Comparison of ENCODE assay signal across 9 cellular contexts in genomic region chr7:151076863-151077704, GRCh38. TPM values are rescaled to one million over a fixed set of nuclear protein-coding genes. Genes with fewer than 3 reads are reported as not detected.
DNase-seq lines count a peak whose midpoint lies in the region; ATAC-seq, FAIRE-seq and TF ChIP-seq lines count a peak whose summit lies in the region.
"Had no signal": no experiment of that assay in that cellular context is flagged by ENCODE, and none has a peak within 500 bp of the region (broad histone marks: within the 10 kb centered on the region; RNA-seq: fewer than 3 reads in every experiment).

No MANE protein-coding gene starts in this region.

- ATAC-seq in WTC11, result peak; percentile 47
- no peak for ATAC-seq in HG03025 (IDR thresholded peaks at IDR 0.05; ENCODE audit: low FRiP score, unreplicated experiment)
- ATAC-seq in natural killer cell, result no peak
- no peak for ATAC-seq in gastroesophageal sphincter

- no peak for TF ChIP-seq EP300 in gastroesophageal sphincter (IDR thresholded peaks at IDR 0.05)

- H3K27ac ChIP-seq in keratinocyte (ENCODE audit: control insufficient read depth, insufficient read depth, low read length) (no peak overlapping the region), gastroesophageal sphincter (peak overlapping the region in 2 of 4 donors; percentile 15 to 36)

- peaks cover 20% of the 10 kb centered on the region for H3K36me3 Mint-ChIP-seq in WTC11
- H3K36me3 Mint-ChIP-seq in natural killer cell, result no peaks in the 10 kb centered on the region

- TF ChIP-seq CTCF in AG09309 (IDR thresholded peaks at IDR 0.05; ENCODE audit: control insufficient read depth, insufficient read depth, low read depth, low read length, missing control alignments) (peak; percentile 56), GM12872 (IDR thresholded peaks at IDR 0.05; ENCODE audit: insufficient read depth, low read depth, low read length) (peak; percentile 35; the same call in 2 of the 3 replicates), WTC11 (IDR thresholded peaks at IDR 0.05) (peak; percentile 45; the same call in 1 of the 2 replicates), keratinocyte (optimal IDR thresholded peaks at IDR 0.05 in 1 of 3, IDR thresholded peaks at IDR 0.05 in 1 of 3, conservative IDR thresholded peaks at IDR 0.05 in 1 of 3; ENCODE audit: extremely low read depth in 1 of 3, insufficient read depth in 2 of 3, low read length in 3 of 3) (peak in 2 of 3 experiments; percentile 35), natural killer cell (IDR thresholded peaks at IDR 0.05) (no peak), gastroesophageal sphincter (IDR thresholded peaks at IDR 0.05) (no peak)

- peaks cover 16% of the 10 kb centered on the region for H3K4me1 ChIP-seq in keratinocyte (ENCODE audit: control insufficient read depth, extremely low read depth, insufficient read depth, low read length)
- H3K4me1 ChIP-seq in gastroesophageal sphincter, result peaks cover 3 to 52% (median 24%) of the 10 kb centered on the region in 3 donors

- dilution Hi-C loops in keratinocyte (cut with MboI; ENCODE audit: extremely low pct_ligation_motif_present, low sequenced_read_pairs), result no loop called here

- no peak overlapping the region for H3K4me3 Mint-ChIP-seq in WTC11
- no peak overlapping the region for H3K4me3 Mint-ChIP-seq in natural killer cell

- H3K27me3 Mint-ChIP-seq in WTC11 (ENCODE audit: low read depth) (no peaks in the 10 kb centered on the region), natural killer cell (ENCODE audit: low read depth in 2 of 2) (no peaks in the 10 kb centered on the region)
- H3K27me3 Mint-ChIP-seq: activated naive CD8-positive, alpha-beta T cell treated with anti-CD3 and anti-CD28 coated beads, Interleukin-2, amount 10 ng/mL, durations not matched to agents 7 days and 5 days had no signal

- H4K20me1 ChIP-seq in keratinocyte (ENCODE audit: control insufficient read depth, extremely low read depth, insufficient read depth, low read length), result peaks cover 2% of the 10 kb centered on the region

- POLR2A ChIA-PET in WTC11 (lab: Charles Lee), result interaction anchor here (0.6 to 2.2 kb wide), 4 partner anchors 12 to 47 kb away, joined by 3 to 13 read pairs (median 4); no protein-coding TSS in a partner anchor

- no peak overlapping the region for H3K27ac Mint-ChIP-seq in WTC11
- H3K27ac Mint-ChIP-seq in natural killer cell, result no peak overlapping the region

- DNase-seq in AG09309 (ENCODE audit: low read depth) (no peak), WTC11 (ENCODE audit: low spot score) (peak; percentile 83), keratinocyte (ENCODE audit: low read depth, low spot score) (no peak), natural killer cell (no peak), NCI-H1092 (lab: John Stamatoyannopoulos, UW) (no peak)
- DNase-seq: activated naive CD8-positive, alpha-beta T cell treated with anti-CD3 and anti-CD28 coated beads, Interleukin-2, amount 10 ng/mL, durations not matched to agents 7 days and 5 days had no signal

- no peak overlapping the region for H3K4me3 ChIP-seq in AG09309 (ENCODE audit: control insufficient read depth, low read depth, low read length)
- H3K4me3 ChIP-seq in keratinocyte (ENCODE audit: control insufficient read depth in 2 of 3, extremely low read depth in 1 of 3, insufficient read depth in 2 of 3, low read depth in 1 of 3, low read length in 3 of 3), result no peak overlapping the region
- no peak overlapping the region for H3K4me3 ChIP-seq in gastroesophageal sphincter

- WGBS in gastroesophageal sphincter (ENCODE audit: low coverage in 1 of 2), 2 donors, result no CpG with 5 or more reads among the region's 33 CpGs

- peaks cover 21% of the 10 kb centered on the region for H3K79me2 ChIP-seq in keratinocyte (ENCODE audit: control insufficient read depth, insufficient read depth, low read length)

- no peak overlapping the region for H3K9ac ChIP-seq in keratinocyte (ENCODE audit: control insufficient read depth, extremely low read depth, insufficient read depth, low read length)

- TF ChIP-seq POLR2A in gastroesophageal sphincter (IDR thresholded peaks at IDR 0.05), result no peak

- H3K36me3 ChIP-seq in keratinocyte (ENCODE audit: control insufficient read depth in 2 of 2, extremely low read depth in 1 of 2, insufficient read depth in 2 of 2, low read length in 2 of 2) (peaks cover 23 to 26% of the 10 kb centered on the region in 2 experiments), gastroesophageal sphincter (peaks cover 0 to 57% of the 10 kb centered on the region in 2 donors)

- H3K27me3 ChIP-seq in keratinocyte (ENCODE audit: control insufficient read depth, extremely low read depth, insufficient read depth, low read length), result no peaks in the 10 kb centered on the region
- H3K27me3 ChIP-seq in gastroesophageal sphincter, result no peaks in the 10 kb centered on the region

- no peaks in the 10 kb centered on the region for H3K9me3 Mint-ChIP-seq in WTC11
- no peaks in the 10 kb centered on the region for H3K9me3 Mint-ChIP-seq in natural killer cell
- H3K9me3 Mint-ChIP-seq: activated naive CD8-positive, alpha-beta T cell treated with anti-CD3 and anti-CD28 coated beads, Interleukin-2, amount 10 ng/mL, durations not matched to agents 7 days and 5 days had no signal

- H3K9me3 ChIP-seq in keratinocyte (ENCODE audit: control insufficient read depth, low read depth, low read length) (no peaks in the 10 kb centered on the region), gastroesophageal sphincter (no peaks in the 10 kb centered on the region)

- peaks cover 32% of the 10 kb centered on the region for H3K4me1 Mint-ChIP-seq in WTC11
- peaks cover 5 to 24% of the 10 kb centered on the region in 2 donors for H3K4me1 Mint-ChIP-seq in natural killer cell

- FAIRE-seq in keratinocyte (lab: Jason Lieb, UNC), result no peak

- H3K9me1 ChIP-seq in keratinocyte (ENCODE audit: control insufficient read depth, extremely low read depth, insufficient read depth, low read length), result no peaks in the 10 kb centered on the region

- CTCF ChIA-PET in WTC11 (lab: Charles Lee), result interaction anchor here (0.6 to 4.8 kb wide), 17 partner anchors 8 to 91 kb away, joined by 3 to 64 read pairs (median 4); partner anchors contain the start of genes ABCB8 and AGAP3

- intact Hi-C loops in natural killer cell (cut with micrococcal nuclease), result no loop called here

- H3K4me2 ChIP-seq in keratinocyte (ENCODE audit: control insufficient read depth, extremely low read depth, insufficient read depth, low read depth, low read length), result no peak overlapping the region

- H2AFZ ChIP-seq in keratinocyte (ENCODE audit: control insufficient read depth, low read length), result no peak overlapping the region

RNA-seq across cellular contexts. Expression of gene FASTK, which starts 3.5 kb away (rescaled TPM):
- total RNA-seq in WTC11 (2021) (62.1 to 70.2 TPM (median 67.7 TPM) in 3 replicates), natural killer cell (10 to 100 TPM; 72.8 to 89.4 (median 85.2) TPM), gastroesophageal sphincter (10 to 100 TPM; 51.3 to 82.2 (median 60.8) TPM)
- 27.2 to 39.3 TPM (median 31.4 TPM) in 3 replicates for polyA plus RNA-seq in keratinocyte
- polyA plus RNA-seq in keratinocyte (2011; ENCODE audit: low read depth), result 4.9 TPM
- polyA plus RNA-seq in keratinocyte (2011; cell fraction: cytosol; rRNA removed), result 24.1 and 41.9 TPM in 2 replicates
- polyA plus RNA-seq in keratinocyte (2011; cell fraction: nucleus; rRNA removed), result 79.8 and 106 TPM in 2 replicates
- polyA plus RNA-seq in keratinocyte (2012; ENCODE audit: low replicate concordance), result 38.7 and 40.3 TPM in 2 replicates
- 24.6 to 70.6 TPM (median 30.1 TPM) in 3 replicates for polyA minus RNA-seq in keratinocyte
- 36.4 TPM for polyA minus RNA-seq in keratinocyte (2011; cell fraction: cytosol; rRNA and poly(A)+ RNA removed)
- polyA minus RNA-seq in keratinocyte (2011; cell fraction: nucleus; rRNA and poly(A)+ RNA removed), result 25.5 and 28.4 TPM in 2 replicates

RNA-seq across cellular contexts. Expression of gene TMUB1, which starts 6.2 kb away (rescaled TPM):
- total RNA-seq in WTC11 (2021) (61.3 to 72.8 TPM (median 62.5 TPM) in 3 replicates), natural killer cell (10 to 100 TPM; 44.1 to 49.8 (median 47.3) TPM), gastroesophageal sphincter (10 to 100 TPM; 38.4 to 57.2 (median 44.7) TPM)
- polyA plus RNA-seq in keratinocyte, result 12.2 to 22.3 TPM (median 14.6 TPM) in 3 replicates
- polyA plus RNA-seq in keratinocyte (2011; ENCODE audit: low read depth), result 1.4 TPM
- polyA plus RNA-seq in keratinocyte (2011; cell fraction: cytosol; rRNA removed), result 15.8 and 29.4 TPM in 2 replicates
- 17.7 and 28.5 TPM in 2 replicates for polyA plus RNA-seq in keratinocyte (2011; cell fraction: nucleus; rRNA removed)
- polyA plus RNA-seq in keratinocyte (2012; ENCODE audit: low replicate concordance), result 19.0 and 37.5 TPM in 2 replicates
- 5.0 to 12.6 TPM (median 5.1 TPM) in 3 replicates for polyA minus RNA-seq in keratinocyte
- polyA minus RNA-seq in keratinocyte (2011; cell fraction: cytosol; rRNA and poly(A)+ RNA removed), result 39.3 TPM
- polyA minus RNA-seq in keratinocyte (2011; cell fraction: nucleus; rRNA and poly(A)+ RNA removed), result 3.8 and 5.9 TPM in 2 replicates

RNA-seq across cellular contexts. Expression of gene AGAP3, which starts 9.2 kb away (rescaled TPM):
- 107 to 163 TPM (median 113 TPM) in 3 replicates for total RNA-seq in WTC11 (2021)
- 64.3 to 96.7 TPM (median 83.2 TPM) in 3 replicates for polyA plus RNA-seq in keratinocyte
- polyA plus RNA-seq in keratinocyte (2011; ENCODE audit: low read depth), result 29.0 TPM
- 63.3 and 125 TPM in 2 replicates for polyA plus RNA-seq in keratinocyte (2011; cell fraction: cytosol; rRNA removed)
- polyA plus RNA-seq in keratinocyte (2011; cell fraction: nucleus; rRNA removed), result 199 and 238 TPM in 2 replicates
- 75.3 and 106 TPM in 2 replicates for polyA plus RNA-seq in keratinocyte (2012; ENCODE audit: low replicate concordance)
- 88.1 to 181 TPM (median 91.1 TPM) in 3 replicates for polyA minus RNA-seq in keratinocyte
- 125 TPM for polyA minus RNA-seq in keratinocyte (2011; cell fraction: cytosol; rRNA and poly(A)+ RNA removed)
- 99.9 and 122 TPM in 2 replicates for polyA minus RNA-seq in keratinocyte (2011; cell fraction: nucleus; rRNA and poly(A)+ RNA removed)
- 10 to 100 TPM; 27.7 to 46.9 (median 42.8) TPM for total RNA-seq in natural killer cell
- 10 to 100 TPM; 36.3 to 68.2 (median 55.7) TPM for total RNA-seq in gastroesophageal sphincter

RNA-seq across cellular contexts. Expression of gene SLC4A2, which starts 17.7 kb away (rescaled TPM):
- total RNA-seq in WTC11 (2021) (131 to 164 TPM (median 131 TPM) in 3 replicates), natural killer cell (10 to 100 TPM; 60.4 to 87.3 (median 66.1) TPM), gastroesophageal sphincter (100 to 1,000 TPM in 2 of 4 donors, 10 to 100 TPM in 2; 77.8 to 152 (median 95.7) TPM)
- polyA plus RNA-seq in keratinocyte, result 33.8 to 49.5 TPM (median 45.7 TPM) in 3 replicates
- polyA plus RNA-seq in keratinocyte (2011; ENCODE audit: low read depth), result 6.7 TPM
- polyA plus RNA-seq in keratinocyte (2011; cell fraction: cytosol; rRNA removed), result 15.6 and 34.0 TPM in 2 replicates
- polyA plus RNA-seq in keratinocyte (2011; cell fraction: nucleus; rRNA removed), result 105 and 130 TPM in 2 replicates
- polyA plus RNA-seq in keratinocyte (2012; ENCODE audit: low replicate concordance), result 37.6 and 80.4 TPM in 2 replicates
- polyA minus RNA-seq in keratinocyte, result 32.3 to 150 TPM (median 64.9 TPM) in 3 replicates
- polyA minus RNA-seq in keratinocyte (2011; cell fraction: cytosol; rRNA and poly(A)+ RNA removed), result 40.5 TPM
- polyA minus RNA-seq in keratinocyte (2011; cell fraction: nucleus; rRNA and poly(A)+ RNA removed), result 56.5 and 72.0 TPM in 2 replicates

RNA-seq across cellular contexts. Expression of gene CDK5, which starts 19.4 kb away (rescaled TPM):
- total RNA-seq in WTC11 (2021) (23.6 to 27.8 TPM (median 24.5 TPM) in 3 replicates), natural killer cell (1 to 10 TPM; 6.2 to 8.0 (median 6.6) TPM), gastroesophageal sphincter (1 to 10 TPM; 3.4 to 8.8 (median 6.4) TPM)
- 19.3 to 26.3 TPM (median 22.8 TPM) in 3 replicates for polyA plus RNA-seq in keratinocyte
- polyA plus RNA-seq in keratinocyte (2011; ENCODE audit: low read depth), result 3.8 TPM
- 20.2 and 28.1 TPM in 2 replicates for polyA plus RNA-seq in keratinocyte (2011; cell fraction: cytosol; rRNA removed)
- polyA plus RNA-seq in keratinocyte (2011; cell fraction: nucleus; rRNA removed), result 13.9 and 16.9 TPM in 2 replicates
- 11.2 and 16.9 TPM in 2 replicates for polyA plus RNA-seq in keratinocyte (2012; ENCODE audit: low replicate concordance)
- polyA minus RNA-seq in keratinocyte, result 16.2 to 31.8 TPM (median 29.6 TPM) in 3 replicates
- polyA minus RNA-seq in keratinocyte (2011; cell fraction: cytosol; rRNA and poly(A)+ RNA removed), result 15.9 TPM
- polyA minus RNA-seq in keratinocyte (2011; cell fraction: nucleus; rRNA and poly(A)+ RNA removed), result 6.0 and 14.3 TPM in 2 replicates

Comparison
In these comparisons a context has a peak if more than half of its experiments do, and no peak if none do; other contexts are left out.
1. CTCF ChIP-seq: peak in AG09309 (single experiment), GM12872 (single experiment), WTC11 (single experiment) and keratinocyte (2 of 3); none in natural killer cell (single experiment) and gastroesophageal sphincter (0 of 4).